In genomic region chr4:1582227-1582626, GRCh38 we compare ENCODE assay signal across 36 cellular contexts.
DNase-seq lines count a peak whose midpoint lies in the region; ATAC-seq and TF ChIP-seq lines count a peak whose summit lies in the region.
"Had no signal": no experiment of that assay in that cellular context is flagged by ENCODE, and none has a peak within 500 bp of the region (broad histone marks: within the 10 kb centered on the region; RNA-seq: fewer than 3 reads in every experiment).

No MANE protein-coding gene starts in this region.

- peak overlapping the region; percentile 78 for H3K27ac Mint-ChIP-seq in dendritic cell treated with granulocyte-macrophage colony-stimulating factor and Interleukin-4, amounts not matched to agents 40 ng/mL and 50 ng/mL, for 4 days
- H3K27ac Mint-ChIP-seq: activated CD4-positive, alpha-beta T cell treated with anti-CD3 and anti-CD28 coated beads for 36 hours; GM23338; mesothelial cell of epicardium; stimulated activated naive CD8-positive, alpha-beta T cell treated with anti-CD3 and anti-CD28 coated beads, Interleukin-15, Interleukin-2, amounts not matched to agents 100 ng/mL and 50 ng/mL, for 24 hours had no signal

- ATAC-seq in right lobe of liver = peak in 3 of 4 donors; percentile 9 to 44 (median 10)
- ATAC-seq: activated CD4-positive, alpha-beta T cell treated with anti-CD3 and anti-CD28 coated beads for 36 hours; GM23338; left lung; Panc1 had no signal

- H3K27me3 Mint-ChIP-seq in dendritic cell treated with granulocyte-macrophage colony-stimulating factor and Interleukin-4, amounts not matched to agents 40 ng/mL and 50 ng/mL, for 4 days = peaks cover 8% of the 10 kb centered on the region
- H3K27me3 Mint-ChIP-seq: activated CD4-positive, alpha-beta T cell treated with anti-CD3 and anti-CD28 coated beads for 36 hours; activated naive CD4-positive, alpha-beta T cell treated with anti-CD3 and anti-CD28 coated beads, Interleukin-2, amount 50 U/mL, for 24 hours; B cell; CD8-positive, alpha-beta memory T cell; naive B cell; stimulated activated naive CD8-positive, alpha-beta T cell treated with anti-CD3 and anti-CD28 coated beads, Interleukin-15, Interleukin-2, amounts not matched to agents 100 ng/mL and 50 ng/mL, for 24 hours had no signal

- H3K27me3 ChIP-seq in H7 (ENCODE audit: control insufficient read depth, insufficient read depth, low read length) (no peaks in the 10 kb centered on the region), right lobe of liver (no peaks in the 10 kb centered on the region), sigmoid colon (peaks cover 0 to 24% (median 16%) of the 10 kb centered on the region in 3 donors)
- H3K27me3 ChIP-seq: breast epithelium, left lung had no signal

- H3K4me1 Mint-ChIP-seq in dendritic cell treated with granulocyte-macrophage colony-stimulating factor and Interleukin-4, amounts not matched to agents 40 ng/mL and 50 ng/mL, for 4 days (ENCODE audit: low read depth) = no peaks in the 10 kb centered on the region

- no peak overlapping the region for H3K4me3 ChIP-seq in H7 (ENCODE audit: insufficient read depth, low read depth, low read length)
- H3K4me3 ChIP-seq in right lobe of liver = no peak overlapping the region
- no peak overlapping the region for H3K4me3 ChIP-seq in sigmoid colon
- H3K4me3 ChIP-seq: breast epithelium, GM23338, left lung, smooth muscle cell, thoracic aorta had no signal

- H3K9me3 ChIP-seq in right lobe of liver = no peaks in the 10 kb centered on the region
- H3K9me3 ChIP-seq in sigmoid colon = no peaks in the 10 kb centered on the region
- H3K9me3 ChIP-seq: breast epithelium, left lung, thoracic aorta had no signal

- no peaks in the 10 kb centered on the region for H3K36me3 ChIP-seq in H7 (replicated peaks; ENCODE audit: control insufficient read depth, insufficient read depth, low read length)
- H3K36me3 ChIP-seq in right lobe of liver = no peaks in the 10 kb centered on the region
- H3K36me3 ChIP-seq in sigmoid colon = no peaks in the 10 kb centered on the region
- H3K36me3 ChIP-seq: breast epithelium, left lung, thoracic aorta had no signal

- intact Hi-C loops in dendritic cell treated with granulocyte-macrophage colony-stimulating factor and Interleukin-4, amounts not matched to agents 40 ng/mL and 50 ng/mL, for 4 days (cut with micrococcal nuclease) = loop anchor here (10.0 kb wide), 1 partner anchor 133 kb away; the partner anchor contains the start of gene SLBP
- intact Hi-C loops in right lobe of liver (cut with DNase I) = no loop called here
- intact Hi-C loops in sigmoid colon (cut with DNase I) = no loop called here

- no peaks in the 10 kb centered on the region for H3K9me3 Mint-ChIP-seq in dendritic cell treated with granulocyte-macrophage colony-stimulating factor and Interleukin-4, amounts not matched to agents 40 ng/mL and 50 ng/mL, for 4 days
- H3K9me3 Mint-ChIP-seq: CD8-positive, alpha-beta memory T cell; immature natural killer cell had no signal

- H3K4me3 Mint-ChIP-seq in dendritic cell treated with granulocyte-macrophage colony-stimulating factor and Interleukin-4, amounts not matched to agents 40 ng/mL and 50 ng/mL, for 4 days = no peak overlapping the region
- H3K4me3 Mint-ChIP-seq: activated CD4-positive, alpha-beta T cell treated with anti-CD3 and anti-CD28 coated beads for 36 hours; GM23338; mesothelial cell of epicardium; stimulated activated naive CD8-positive, alpha-beta T cell treated with anti-CD3 and anti-CD28 coated beads, Interleukin-15, Interleukin-2, amounts not matched to agents 100 ng/mL and 50 ng/mL, for 24 hours had no signal

- H3K4me1 ChIP-seq in right lobe of liver (peaks cover 0 to 11% (median 0%) of the 10 kb centered on the region in 4 donors), sigmoid colon (peaks cover 0 to 26% (median 24%) of the 10 kb centered on the region in 4 donors)
- H3K4me1 ChIP-seq: breast epithelium had no signal

- TF ChIP-seq POLR2A in right lobe of liver (IDR thresholded peaks at IDR 0.05) = no peak
- TF ChIP-seq POLR2A in sigmoid colon (IDR thresholded peaks at IDR 0.05) = no peak

- DNase-seq in H7 (peak; percentile 54), right lobe of liver (peak; percentile 65 to 79 (median 65)), sigmoid colon (peak; percentile 67), NCI-H2081 (lab: John Stamatoyannopoulos, UW) (no peak), KG1 (lab: John Stamatoyannopoulos, UW) (no peak)
- no peak for DNase-seq in activated CD4-positive, alpha-beta T cell treated with anti-CD3 and anti-CD28 coated beads, Interleukin-2, amount 50 U/mL, for 48 hours
- DNase-seq: ACHN; activated CD4-positive, alpha-beta T cell treated with anti-CD3 and anti-CD28 coated beads for 36 hours; activated CD8-positive, alpha-beta memory T cell treated with anti-CD3 and anti-CD28 coated beads for 24 hours; DMS 273 treated with DMSO at 0.1 percent for 48 hours; effector CD4-positive, alpha-beta T cell; hypothalamus; immature natural killer cell; MV-4-11; naive B cell; NCI-H446; NCI-H748 treated with DMSO at 0.1 percent for 48 hours; nucleus accumbens; SIG-M5; stimulated activated CD4-positive, alpha-beta T cell treated with anti-CD3 and anti-CD28 coated beads, Interleukin-2, amount 100 ng/mL, for 24 hours; SW 1271; T-helper 9 cell had no signal

- WGBS in right lobe of liver (ENCODE audit: insufficient coverage, low coverage, low lambda C conversion rate, missing lambda C conversion rate) = 17% methylated on average over 1 of the region's 15 CpGs
- 47 to 80% methylated on average over 15 of the region's 15 CpGs for WGBS in sigmoid colon, 2 donors

- TF ChIP-seq EP300 in sigmoid colon (IDR thresholded peaks at IDR 0.05) = no peak

- no peaks in the 10 kb centered on the region for H3K36me3 Mint-ChIP-seq in dendritic cell treated with granulocyte-macrophage colony-stimulating factor and Interleukin-4, amounts not matched to agents 40 ng/mL and 50 ng/mL, for 4 days (ENCODE audit: low read depth)
- H3K36me3 Mint-ChIP-seq: activated naive CD4-positive, alpha-beta T cell treated with anti-CD3 and anti-CD28 coated beads, Interleukin-2, amount 50 U/mL, for 24 hours; CD8-positive, alpha-beta memory T cell; immature natural killer cell; mesothelial cell of epicardium; naive B cell had no signal

- no peak for TF ChIP-seq CTCF in right lobe of liver (IDR thresholded peaks at IDR 0.05)
- TF ChIP-seq CTCF in sigmoid colon (IDR thresholded peaks at IDR 0.05) = no peak

- H3K27ac ChIP-seq in right lobe of liver (no peak overlapping the region), sigmoid colon (no peak overlapping the region)
- H3K27ac ChIP-seq: epithelial cell of prostate, VCaP had no signal

Comparison
In these comparisons a context has a peak if more than half of its experiments do, and no peak if none do; other contexts are left out.
1. DNase-seq: peak in H7 (single experiment), right lobe of liver (3 of 3) and sigmoid colon (single experiment); none in NCI-H2081 (0 of 2), activated CD4-positive, alpha-beta T cell treated with anti-CD3 and anti-CD28 coated beads, Interleukin-2, amount 50 U/mL, for 48 hours (0 of 2) and KG1 (single experiment).